Comparison of ENCODE assay signal across 11 cellular contexts in the genomic region with DNA sequence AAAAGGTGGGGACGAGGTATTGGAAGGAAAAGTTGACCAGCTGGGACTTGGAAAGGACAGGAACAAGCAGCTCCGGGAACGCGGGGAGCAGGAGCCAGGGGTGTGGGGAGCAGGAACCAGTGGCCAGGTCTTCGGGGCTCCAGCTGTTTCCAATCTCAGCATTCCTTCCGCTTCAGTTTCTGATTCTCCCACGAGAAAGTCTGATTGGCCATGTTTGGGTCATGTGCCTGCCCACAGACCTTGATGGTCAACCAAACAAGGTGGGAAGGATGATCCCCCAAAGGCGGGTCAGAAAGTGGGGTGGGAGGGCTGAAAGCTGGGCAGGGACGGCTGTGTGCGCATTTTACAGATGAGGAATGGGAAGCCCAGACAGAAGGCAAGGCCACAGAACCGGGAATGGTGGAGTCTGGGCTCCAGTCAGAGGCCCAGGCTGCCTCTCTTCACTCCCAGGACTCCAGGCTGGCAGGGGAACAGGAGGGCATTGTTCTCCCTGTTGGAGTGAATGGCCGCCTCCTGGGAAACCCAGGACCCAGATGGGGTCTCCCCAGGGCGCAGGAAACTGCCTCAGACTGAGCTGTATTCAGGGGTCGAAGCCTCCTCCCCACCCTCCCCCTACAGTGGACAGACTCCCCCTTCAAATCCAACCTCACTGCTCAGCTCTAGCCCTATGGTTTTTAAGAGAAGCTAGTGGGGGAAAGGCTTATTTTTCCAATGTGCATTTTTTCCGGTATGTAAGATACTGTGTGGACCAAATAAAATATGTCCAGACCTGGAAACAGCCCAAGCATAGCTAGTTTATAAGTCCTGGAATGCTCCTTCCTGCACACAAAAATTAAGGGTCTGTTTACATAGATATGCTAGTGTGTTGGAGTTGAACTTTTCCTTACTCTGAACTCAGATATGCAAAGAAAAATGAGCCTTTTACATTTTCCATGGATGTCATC. TPM values are rescaled to one million over a fixed set of nuclear protein-coding genes. Genes with fewer than 3 reads are reported as not detected.
DNase-seq lines count a peak whose midpoint lies in the region; ATAC-seq and TF ChIP-seq lines count a peak whose summit lies in the region.
"Had no signal": no experiment of that assay in that cellular context is flagged by ENCODE, and none has a peak within 500 bp of the region (broad histone marks: within the 10 kb centered on the region; RNA-seq: fewer than 3 reads in every experiment).

No MANE protein-coding gene starts in this region.

- 44 to 61% (median 49%) methylated on average over 15 of the region's 15 CpGs for WGBS in psoas muscle, 3 donors

- peak; percentile 70 for DNase-seq in COLO829 (ENCODE audit: low spot score)
- peak; percentile 69 for DNase-seq in astrocyte of the cerebellum (ENCODE audit: low read depth)
- peak; percentile 76 for DNase-seq in left ventricle myocardium superior
- DNase-seq in psoas muscle: peak in 1 of 2 donors; percentile 49
- no peak for DNase-seq in stimulated activated CD4-positive, alpha-beta T cell treated with anti-CD3 and anti-CD28 coated beads, Interleukin-4, amount 100 ng/mL, for 1 hour
- DNase-seq in UCSD-AML1 (lab: John Stamatoyannopoulos, UW; ENCODE audit: unreplicated experiment): no peak
- DNase-seq in SKM-1 treated with dmso at 0.1 percent for 144 hours (lab: John Stamatoyannopoulos, UW; ENCODE audit: unreplicated experiment): no peak
- DNase-seq in HCEC 1CT: no peak
- DNase-seq: CD8-positive, alpha-beta memory T cell; central memory CD4-positive, alpha-beta T cell; NCI-H1436 had no signal

- peaks cover 8% of the 10 kb centered on the region for H3K9me3 ChIP-seq in psoas muscle

- intact Hi-C loops in left ventricle myocardium superior (cut with micrococcal nuclease): no loop called here
- intact Hi-C loops in psoas muscle (cut with DNase I): no loop called here

- in situ Hi-C loops in astrocyte of the cerebellum (cut with HindIII; ENCODE audit: low sequenced_read_pairs): no loop called here

- peaks cover 0 to 3% (median 1%) of the 10 kb centered on the region in 3 donors for H3K27me3 ChIP-seq in psoas muscle (ENCODE audit: insufficient read depth in 3 of 3, low read length in 2 of 3)

- no peaks in the 10 kb centered on the region for H3K36me3 ChIP-seq in psoas muscle (ENCODE audit: insufficient read depth in 1 of 2, low read depth in 1 of 2)

- peak overlapping the region; percentile 16 for H3K27ac ChIP-seq in psoas muscle

- H3K4me3 ChIP-seq in astrocyte of the cerebellum (ENCODE audit: low read depth, low read length) (no peak overlapping the region), psoas muscle (no peak overlapping the region)

- ATAC-seq in left ventricle myocardium superior: peak; percentile 33
- ATAC-seq in psoas muscle: no peak

- no peaks in the 10 kb centered on the region for H3K4me1 ChIP-seq in psoas muscle

- no peak for TF ChIP-seq CTCF in astrocyte of the cerebellum (IDR thresholded peaks at IDR 0.05; ENCODE audit: low read depth, low read length, missing control alignments)
- no peak for TF ChIP-seq CTCF in psoas muscle (IDR thresholded peaks at IDR 0.05)

RNA-seq across cellular contexts. Expression of a gene that starts 12.2 kb away (rescaled TPM):
- 24.0 TPM for total RNA-seq in left ventricle myocardium superior
- total RNA-seq in psoas muscle: 10 to 100 TPM in 2 of 4 donors, 1 to 10 TPM in 2; 8.0 to 26.5 (median 13.3) TPM
- polyA plus RNA-seq in psoas muscle: 1 to 10 TPM; 2.7 to 4.1 (median 3.6) TPM

Comparison
In these comparisons a context has a peak if more than half of its experiments do, and no peak if none do; other contexts are left out.
1. DNase-seq: peak in COLO829 (single experiment), astrocyte of the cerebellum (single experiment) and left ventricle myocardium superior (single experiment); none in stimulated activated CD4-positive, alpha-beta T cell treated with anti-CD3 and anti-CD28 coated beads, Interleukin-4, amount 100 ng/mL, for 1 hour (single experiment), UCSD-AML1 (single experiment), SKM-1 treated with dmso at 0.1 percent for 144 hours (single experiment) and HCEC 1CT (single experiment).